25 cellular contexts compared by ENCODE assay signal in genomic region chr14:64208981-64209380, GRCh38.
DNase-seq lines count a peak whose midpoint lies in the region; ATAC-seq and TF ChIP-seq lines count a peak whose summit lies in the region.
"Had no signal": no experiment of that assay in that cellular context is flagged by ENCODE, and none has a peak within 500 bp of the region (broad histone marks: within the 10 kb centered on the region; RNA-seq: fewer than 3 reads in every experiment).

No MANE protein-coding gene starts in this region.

- H3K4me3 ChIP-seq in BLaER1 treated with 17β-estradiol and CSF1 and Interleukin-3, amounts not matched to agents 10 nM and 100 nM, result no peak overlapping the region
- H3K4me3 ChIP-seq in right cardiac atrium (ENCODE audit: low read length) (no peak overlapping the region), sigmoid colon (no peak overlapping the region)
- H3K4me3 ChIP-seq: A549, coronary artery, esophagus muscularis mucosa, vagina had no signal

- DNase-seq in T-helper 17 cell (no peak), right cardiac atrium (no peak), sigmoid colon (no peak), NCI-H2196 (lab: John Stamatoyannopoulos, UW; ENCODE audit: unreplicated experiment) (no peak)
- no peak for DNase-seq in stimulated activated naive CD4-positive, alpha-beta T cell (lab: John Stamatoyannopoulos, UW)
- DNase-seq in activated CD4-positive, alpha-beta T cell treated with anti-CD3 and anti-CD28 coated beads for 1 hour, result no peak
- DNase-seq: activated CD4-positive, alpha-beta T cell treated with anti-CD3 and anti-CD28 coated beads, Interleukin-2, amount 10 ng/mL, durations not matched to agents 24 days and 14 days; activated naive CD4-positive, alpha-beta T cell treated with Interleukin-2 at 50 U/mL for 16 hours; activated T-cell treated with anti-CD3 and anti-CD28 coated beads, Interleukin-2, amount 50 U/mL, for 4 hours; DMS79 treated with DMSO at 0.1 percent for 48 hours; foreskin melanocyte; GOT3; KG1; naive thymus-derived CD4-positive, alpha-beta T cell; NCI-H146; NCI-H526 treated with DMSO at 0.1 percent for 48 hours had no signal

- no peak overlapping the region for H3K4me3 Mint-ChIP-seq in T-helper 17 cell
- H3K4me3 Mint-ChIP-seq: activated CD4-positive, alpha-beta T cell treated with anti-CD3 and anti-CD28 coated beads, Interleukin-2, amount 10 ng/mL, durations not matched to agents 24 days and 14 days; activated T-cell treated with anti-CD3 and anti-CD28 coated beads, Interleukin-2, amount 50 U/mL, for 4 hours; naive thymus-derived CD4-positive, alpha-beta T cell; T-helper 2 cell treated with Interferon-gamma antibody and Interleukin-4, amounts not matched to agents 5 μg/mL and 100 μg/mL, for 36 hours had no signal

- H3K36me3 Mint-ChIP-seq in T-helper 17 cell (ENCODE audit: low read depth), result peaks cover 9% of the 10 kb centered on the region

- no peaks in the 10 kb centered on the region for H3K27me3 ChIP-seq in BLaER1 treated with 17β-estradiol and CSF1 and Interleukin-3, amounts not matched to agents 10 nM and 100 nM
- H3K27me3 ChIP-seq in right cardiac atrium (ENCODE audit: control insufficient read depth, insufficient read depth) (no peaks in the 10 kb centered on the region), sigmoid colon (no peaks in the 10 kb centered on the region)
- H3K27me3 ChIP-seq: esophagus muscularis mucosa, vagina had no signal

- no peaks in the 10 kb centered on the region for H3K9me3 ChIP-seq in BLaER1 treated with 17β-estradiol and CSF1 and Interleukin-3, amounts not matched to agents 10 nM and 100 nM (replicated peaks in 1 of 11)
- H3K9me3 ChIP-seq in T-helper 17 cell (ENCODE audit: control insufficient read depth, low read length, poor library complexity, severe bottlenecking) (no peaks in the 10 kb centered on the region), right cardiac atrium (ENCODE audit: control insufficient read depth, low read length) (no peaks in the 10 kb centered on the region), sigmoid colon (no peaks in the 10 kb centered on the region)
- H3K9me3 ChIP-seq: A549, esophagus muscularis mucosa, vagina had no signal

- no peak overlapping the region for H3K9ac ChIP-seq in BLaER1 treated with 17β-estradiol and CSF1 and Interleukin-3, amounts not matched to agents 10 nM and 100 nM

- H3K4me1 Mint-ChIP-seq in T-helper 17 cell, result peaks cover 10% of the 10 kb centered on the region
- H3K4me1 Mint-ChIP-seq: activated CD4-positive, alpha-beta T cell treated with anti-CD3 and anti-CD28 coated beads, Interleukin-2, amount 10 ng/mL, durations not matched to agents 24 days and 14 days had no signal

- no peak for ATAC-seq in T-helper 17 cell
- ATAC-seq in right cardiac atrium, result peak; percentile 22 to 45
- no peak for ATAC-seq in HG02885 (IDR thresholded peaks at IDR 0.05; ENCODE audit: poor library complexity, unreplicated experiment)
- ATAC-seq: A549; activated T-cell treated with anti-CD3 and anti-CD28 coated beads, Interleukin-2, amount 50 U/mL, for 4 hours; SK-N-SH treated with all-trans-retinoic acid at 6 μM for 48 hours had no signal

- H3K36me3 ChIP-seq in BLaER1 treated with 17β-estradiol and CSF1 and Interleukin-3, amounts not matched to agents 10 nM and 100 nM, result peaks cover 6 to 63% (median 55%) of the 10 kb centered on the region in 11 experiments; a peak in 19 of 22 replicates
- peaks cover 0 to 40% (median 16%) of the 10 kb centered on the region in 4 donors for H3K36me3 ChIP-seq in sigmoid colon

- intact Hi-C loops in right cardiac atrium (cut with DNase I) (no loop called here), sigmoid colon (cut with DNase I) (no loop called here)

- TF ChIP-seq CTCF in sigmoid colon (IDR thresholded peaks at IDR 0.05), result no peak

- H3K4me2 ChIP-seq in BLaER1 treated with 17β-estradiol and CSF1 and Interleukin-3, amounts not matched to agents 10 nM and 100 nM, result peak overlapping the region in 6 of 11 experiments; percentile 3 to 39 (median 24); a peak in 3 of 22 replicates
- H3K4me2 ChIP-seq: A549 had no signal

- no peak for TF ChIP-seq POLR2A in sigmoid colon (IDR thresholded peaks at IDR 0.05)

- H4K20me1 ChIP-seq in BLaER1 treated with 17β-estradiol and CSF1 and Interleukin-3, amounts not matched to agents 10 nM and 100 nM, result no peaks in the 10 kb centered on the region; a peak in 1 of 22 replicates

- TF ChIP-seq EP300 in sigmoid colon (IDR thresholded peaks at IDR 0.05), result no peak

- no peak overlapping the region for H3K27ac ChIP-seq in BLaER1 treated with 17β-estradiol and CSF1 and Interleukin-3, amounts not matched to agents 10 nM and 100 nM
- peak overlapping the region; percentile 79 for H3K27ac ChIP-seq in right cardiac atrium (ENCODE audit: low read length)
- H3K27ac ChIP-seq in sigmoid colon, result peak overlapping the region in 3 of 4 donors; percentile 35 to 49 (median 47)
- H3K27ac ChIP-seq: A549, C4-2B, coronary artery had no signal

- H3K27ac Mint-ChIP-seq in T-helper 17 cell, result peak overlapping the region; percentile 19
- H3K27ac Mint-ChIP-seq: activated CD4-positive, alpha-beta T cell treated with anti-CD3 and anti-CD28 coated beads, Interleukin-2, amount 10 ng/mL, durations not matched to agents 24 days and 14 days; T-helper 2 cell treated with Interferon-gamma antibody and Interleukin-4, amounts not matched to agents 5 μg/mL and 100 μg/mL, for 36 hours had no signal

- no peaks in the 10 kb centered on the region for H3K27me3 Mint-ChIP-seq in T-helper 17 cell
- H3K27me3 Mint-ChIP-seq: activated CD4-positive, alpha-beta T cell treated with anti-CD3 and anti-CD28 coated beads, Interleukin-2, amount 10 ng/mL, durations not matched to agents 24 days and 14 days; naive thymus-derived CD4-positive, alpha-beta T cell had no signal

- 62% methylated on average over 10 of the region's 10 CpGs for WGBS in right cardiac atrium
- 80 to 86% methylated on average over 10 of the region's 10 CpGs for WGBS in sigmoid colon, 2 donors

- H3K4me1 ChIP-seq in BLaER1 treated with 17β-estradiol and CSF1 and Interleukin-3, amounts not matched to agents 10 nM and 100 nM, result peaks cover 5 to 17% (median 10%) of the 10 kb centered on the region in 10 experiments; a peak in 14 of 20 replicates
- H3K4me1 ChIP-seq in right cardiac atrium (ENCODE audit: control insufficient read depth, insufficient read depth, low read length) (peaks cover 4% of the 10 kb centered on the region), sigmoid colon (peaks cover 0 to 13% (median 0%) of the 10 kb centered on the region in 4 donors)
- H3K4me1 ChIP-seq: A549, vagina had no signal

Comparison
In these comparisons a context has a peak if more than half of its experiments do, and no peak if none do; other contexts are left out.
1. H3K27ac ChIP-seq: peak in right cardiac atrium (single experiment) and sigmoid colon (3 of 4); none in BLaER1 treated with 17β-estradiol and CSF1 and Interleukin-3, amounts not matched to agents 10 nM and 100 nM (0 of 11).
2. ATAC-seq: peak in right cardiac atrium (2 of 2); none in T-helper 17 cell (single experiment) and HG02885 (single experiment).